In genomic region chr20:46752639-46753235, GRCh38 we compare ENCODE assay signal across 8 cellular contexts. TPM values are rescaled to one million over a fixed set of nuclear protein-coding genes. Genes with fewer than 3 reads are reported as not detected.
DNase-seq lines count a peak whose midpoint lies in the region; ATAC-seq and TF ChIP-seq lines count a peak whose summit lies in the region.

No MANE protein-coding gene starts in this region.

- no peaks in the 10 kb centered on the region for H3K79me2 ChIP-seq in fibroblast of lung (ENCODE audit: control insufficient read depth, insufficient read depth, low read length)

- DNase-seq in CD1c-positive myeloid dendritic cell (ENCODE audit: extremely low spot score) (peak; percentile 53), HK-2 (ENCODE audit: unreplicated experiment) (peak; percentile 53), NT2/D1 (ENCODE audit: low read depth, low spot score) (peak; percentile 46), activated T-cell treated with anti-CD3 and anti-CD28 coated beads for 24 hours (ENCODE audit: low read depth) (peak; percentile 33), fibroblast of lung (ENCODE audit: low read depth in 2 of 2) (peak; percentile 40 to 69), occipital lobe (lab: John Stamatoyannopoulos, UW) (peak; percentile 9), upper lobe of right lung (peak; percentile 77)

- H3K36me3 ChIP-seq in NT2/D1 (ENCODE audit: insufficient read depth, insufficient read length, low read length) (no peaks in the 10 kb centered on the region), fibroblast of lung (ENCODE audit: control insufficient read depth, insufficient read depth, low read length) (no peaks in the 10 kb centered on the region), upper lobe of right lung (no peaks in the 10 kb centered on the region)

- H3K27me3 ChIP-seq in NT2/D1 (ENCODE audit: insufficient read depth, insufficient read length) (no peaks in the 10 kb centered on the region), fibroblast of lung (ENCODE audit: control insufficient read depth, insufficient read depth, low read length) (no peaks in the 10 kb centered on the region), upper lobe of right lung (no peaks in the 10 kb centered on the region)

- H2AFZ ChIP-seq in fibroblast of lung (ENCODE audit: low read length), result no peak overlapping the region

- H3K9ac ChIP-seq in NT2/D1 (ENCODE audit: insufficient read length, low read depth) (no peak overlapping the region), fibroblast of lung (ENCODE audit: insufficient read depth, low read length) (no peak overlapping the region)

- intact Hi-C loops in upper lobe of right lung (cut with DNase I), result no loop called here

- H3K27ac ChIP-seq in fibroblast of lung (ENCODE audit: insufficient read depth, low read length) (no peak overlapping the region), upper lobe of right lung (no peak overlapping the region)

- TF ChIP-seq CTCF in fibroblast of lung (conservative IDR thresholded peaks at IDR 0.05 in 1 of 2, IDR thresholded peaks at IDR 0.05 in 1 of 2; ENCODE audit: low read depth in 1 of 2, low read length in 2 of 2) (peak; percentile 68 to 78), upper lobe of right lung (IDR thresholded peaks at IDR 0.05) (peak; percentile 77)

- H3K4me1 ChIP-seq in NT2/D1 (ENCODE audit: insufficient read depth, insufficient read length) (peaks cover 8% of the 10 kb centered on the region), fibroblast of lung (ENCODE audit: control insufficient read depth, extremely low read depth, insufficient read depth, low read length) (no peaks in the 10 kb centered on the region), upper lobe of right lung (no peaks in the 10 kb centered on the region)

- no peak overlapping the region for H3K4me2 ChIP-seq in fibroblast of lung (ENCODE audit: extremely low read depth, insufficient read depth, low read length)

- H4K20me1 ChIP-seq in fibroblast of lung (ENCODE audit: control insufficient read depth, extremely low read depth, insufficient read depth, low read length), result no peaks in the 10 kb centered on the region

- peak; percentile 56 for ATAC-seq in upper lobe of right lung
- ATAC-seq in GM18868 (IDR thresholded peaks at IDR 0.05; ENCODE audit: unreplicated experiment), result no peak

- H3K4me3 ChIP-seq in NT2/D1 (ENCODE audit: insufficient read length, low read depth) (no peak overlapping the region), fibroblast of lung (replicated peaks in 1 of 4; ENCODE audit: control extremely low read depth in 1 of 4, insufficient read depth in 1 of 4, low read depth in 3 of 4, low read length in 4 of 4) (no peak overlapping the region), upper lobe of right lung (no peak overlapping the region)

- H3K9me3 ChIP-seq in NT2/D1 (ENCODE audit: insufficient read depth, low read length) (no peaks in the 10 kb centered on the region), fibroblast of lung (ENCODE audit: control insufficient read depth, insufficient read depth, low read depth, low read length) (no peaks in the 10 kb centered on the region), upper lobe of right lung (no peaks in the 10 kb centered on the region)

RNA-seq across cellular contexts. Expression of gene SLC2A10, which starts 43.3 kb away (rescaled TPM):
- 42.1 and 47.2 TPM in 2 replicates for total RNA-seq in fibroblast of lung
- 20.4 and 35.3 TPM in 2 replicates for polyA plus RNA-seq in fibroblast of lung
- 15.9 and 24.3 TPM in 2 replicates for polyA plus RNA-seq in fibroblast of lung (2012)
- 28.0 and 51.5 TPM in 2 replicates for polyA minus RNA-seq in fibroblast of lung (ENCODE audit: low replicate concordance)
- 7.5 TPM for total RNA-seq in occipital lobe
- total RNA-seq in upper lobe of right lung, result 17.7 TPM

Comparison
In these comparisons a context has a peak if more than half of its experiments do, and no peak if none do; other contexts are left out.
1. DNase-seq: peak in every context shown above with its lines; median percentile 77 in upper lobe of right lung; 54 in fibroblast of lung; 53 in CD1c-positive myeloid dendritic cell; 53 in HK-2; 46 in NT2/D1; 33 in activated T-cell treated with anti-CD3 and anti-CD28 coated beads for 24 hours; 9 in occipital lobe.